In the genomic region with DNA sequence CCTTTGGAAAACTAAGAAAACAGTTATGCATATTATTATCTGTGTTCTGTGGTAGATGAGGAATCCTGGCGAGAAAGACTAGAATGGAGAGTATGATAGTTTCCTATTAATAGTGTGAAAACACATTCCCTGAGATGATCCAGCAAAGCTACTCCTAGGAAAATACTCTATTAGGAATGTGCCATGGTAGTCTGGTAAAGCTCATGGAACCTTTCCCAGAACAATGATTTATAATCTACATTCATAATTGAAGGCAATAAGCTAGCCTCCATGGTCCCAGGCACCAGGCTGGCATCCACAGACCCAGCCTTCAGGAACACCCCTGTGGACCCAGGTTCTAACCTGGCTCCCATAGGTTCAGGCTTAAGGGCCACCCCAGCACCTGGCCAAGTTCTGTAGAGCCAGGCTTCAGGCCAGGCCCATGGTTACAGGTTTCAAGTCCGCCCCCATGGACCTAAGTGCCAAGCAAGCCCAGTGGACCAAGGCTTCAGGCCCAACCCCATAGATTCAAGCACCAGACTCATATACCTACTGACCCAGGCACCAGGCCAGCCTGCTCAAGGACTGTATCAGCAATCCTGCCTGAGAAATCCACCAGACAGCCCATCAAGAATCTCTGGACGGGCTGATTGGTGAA, we compare ENCODE assay signal across 28 cellular contexts.
"Had no signal": no experiment of that assay in that cellular context is flagged by ENCODE, and none has a peak within 500 bp of the region (broad histone marks: within the 10 kb centered on the region; RNA-seq: fewer than 3 reads in every experiment).

No MANE protein-coding gene starts in this region.

- H3K27me3 ChIP-seq: MG63, SJCRH30 had no signal

- H3K36me3 ChIP-seq: MG63, SJCRH30 had no signal

- H3K4me3 ChIP-seq: MG63, SJCRH30, SK-N-MC had no signal

- H3K27ac ChIP-seq: SJCRH30, SK-N-MC had no signal

- DNase-seq: activated CD4-positive, alpha-beta T cell treated with anti-CD3 and anti-CD28 coated beads for 36 hours; activated CD4-positive, alpha-beta T cell treated with anti-CD3 and anti-CD28 coated beads, Interleukin-2, amount 10 ng/mL, durations not matched to agents 7 days and 5 days; activated CD4-positive, alpha-beta T cell treated with anti-CD3 and anti-CD28 coated beads, Interleukin-2, amount 50 U/mL, for 48 hours; activated CD8-positive, alpha-beta T cell treated with anti-CD3 and anti-CD28 coated beads, Interleukin-2, amount 10 ng/mL, durations not matched to agents 7 days and 5 days; activated gamma-delta T cell; activated naive CD4-positive, alpha-beta T cell treated with Interleukin-2 at 50 U/mL for 16 hours; activated naive CD8-positive, alpha-beta T cell treated with anti-CD3 and anti-CD28 coated beads, Interleukin-2, amount 10 ng/mL, durations not matched to agents 7 days and 5 days; activated T-cell treated with anti-CD3 and anti-CD28 coated beads, Interleukin-2, amount 50 U/mL, for 24 hours; Kasumi-1; KG1; MG63; NCI-H1048; NCI-H1105 treated with DMSO at 0.1 percent for 48 hours; NCI-H1436; NCI-H1694; NCI-H1930; NCI-H2081 treated with DMSO at 0.1 percent for 48 hours; NCI-H226; NCI-H446 treated with DMSO at 0.1 percent for 48 hours; NCI-H524; NCI-H69; SHP77; SJCRH30; T1000 had no signal

- ATAC-seq: activated CD4-positive, alpha-beta T cell treated with anti-CD3 and anti-CD28 coated beads for 36 hours; activated CD4-positive, CD25-positive, alpha-beta regulatory T cell treated with anti-CD3 and anti-CD28 coated beads, Interleukin-2, amount 50 U/mL, for 24 hours; activated CD8-positive, alpha-beta T cell treated with anti-CD3 and anti-CD28 coated beads, Interleukin-2, amount 10 ng/mL, durations not matched to agents 7 days and 5 days; Panc1; WTC11 had no signal

- H3K4me1 ChIP-seq: SJCRH30 had no signal
